ENCODE assay signal across 7 cellular contexts in the genomic region with DNA sequence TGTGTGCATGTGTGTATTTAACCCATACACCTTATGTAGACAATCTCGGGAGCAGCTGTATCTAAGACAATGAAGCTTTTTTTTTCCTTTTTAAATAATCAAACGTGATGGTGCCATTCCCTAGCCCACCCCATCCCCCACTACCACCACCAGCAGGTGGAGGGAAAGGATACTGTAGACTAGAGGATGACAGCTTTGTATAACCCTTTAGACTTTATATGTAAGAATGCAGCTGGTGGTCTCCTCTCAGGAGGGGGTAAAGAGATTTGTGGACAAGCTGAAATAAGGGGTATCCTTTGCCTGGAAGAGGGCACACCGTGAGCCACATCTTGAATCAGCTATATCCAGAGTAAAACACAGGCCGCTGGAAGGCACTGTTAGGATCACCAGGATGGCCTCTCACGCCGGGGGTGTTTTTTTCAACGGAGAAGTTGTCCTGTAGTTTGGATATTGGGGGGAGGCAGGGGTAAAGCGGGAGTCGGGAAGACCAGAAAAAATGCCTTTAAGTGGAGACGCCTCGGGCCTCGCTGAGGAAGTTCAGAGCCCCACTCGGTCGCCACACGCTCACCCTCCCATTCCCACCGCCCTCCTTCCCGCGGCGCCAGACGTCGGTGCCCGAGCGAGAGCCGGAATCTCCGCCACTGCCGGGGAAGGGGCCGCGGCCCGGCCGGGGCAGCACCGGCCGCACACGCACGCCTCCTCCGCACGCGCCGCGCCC. TPM values are rescaled to one million over a fixed set of nuclear protein-coding genes. Genes with fewer than 3 reads are reported as not detected.
DNase-seq lines count a peak whose midpoint lies in the region; TF ChIP-seq lines count a peak whose summit lies in the region.

No MANE protein-coding gene starts in this region.

- peak overlapping the region; percentile 96 for H3K4me3 Mint-ChIP-seq in activated naive CD8-positive, alpha-beta T cell

- peaks cover 0 to 17% (median 2%) of the 10 kb centered on the region in 6 donors for H3K36me3 ChIP-seq in spleen

- TF ChIP-seq POLR2A in spleen (IDR thresholded peaks at IDR 0.05), result no peak

- peak overlapping the region in 7 of 8 donors; percentile 96 to 99 (median 99) for H3K27ac ChIP-seq in spleen

- peak; percentile 49 for DNase-seq in M059J (ENCODE audit: low read depth)
- DNase-seq in spleen, result no peak
- no peak for DNase-seq in GM10248 (ENCODE audit: extremely low spot score)
- DNase-seq in SIG-M5 (lab: John Stamatoyannopoulos, UW), result no peak

- no peaks in the 10 kb centered on the region for H3K27me3 Mint-ChIP-seq in activated naive CD8-positive, alpha-beta T cell

- CTCF ChIA-PET in GM10248 (lab: Yijun Ruan, JAX), result interaction anchor here (1.1 to 1.3 kb wide), 3 partner anchors 9 to 121 kb away, joined by 3 read pairs; no protein-coding TSS in a partner anchor

- H3K9me3 Mint-ChIP-seq in activated naive CD8-positive, alpha-beta T cell (ENCODE audit: low read depth), result no peaks in the 10 kb centered on the region

- H3K27me3 ChIP-seq in spleen (replicated peaks in 1 of 7), result no peaks in the 10 kb centered on the region

- peaks cover 65% of the 10 kb centered on the region for H3K4me1 Mint-ChIP-seq in activated naive CD8-positive, alpha-beta T cell (ENCODE audit: low read depth)

- H3K4me3 ChIP-seq in GM08714 (ENCODE audit: low read length) (peak overlapping the region; percentile 99), iPS-18c (ENCODE audit: insufficient read depth, low read depth, low read length) (peak overlapping the region; percentile 73), spleen (peak overlapping the region; percentile 65 to 92 (median 74))

- H3K4me1 ChIP-seq in spleen, result peaks cover 26 to 72% (median 61%) of the 10 kb centered on the region in 6 donors

- TF ChIP-seq CTCF in spleen (IDR thresholded peaks at IDR 0.05 in 8 of 11, conservative IDR thresholded peaks at IDR 0.05 in 3 of 11) (no peak), GM10248 (IDR thresholded peaks at IDR 0.05; ENCODE audit: control extremely low read depth, extremely low read depth, low read depth, missing control alignments) (no peak)

- peaks cover 16% of the 10 kb centered on the region for H3K36me3 Mint-ChIP-seq in activated naive CD8-positive, alpha-beta T cell

- POLR2A ChIA-PET in GM10248 (lab: Yijun Ruan, JAX), result no interaction called here

- H3K9me3 ChIP-seq in iPS-18c (ENCODE audit: control insufficient read depth, insufficient read depth, low read length) (peaks cover 5% of the 10 kb centered on the region), spleen (peaks cover 0 to 12% (median 0%) of the 10 kb centered on the region in 8 donors)

- H3K27ac Mint-ChIP-seq in activated naive CD8-positive, alpha-beta T cell, result peak overlapping the region; percentile 92

- WGBS in spleen, 5 donors, result 0 to 2% (median 0%) methylated on average over 15 to 39 of the region's 39 CpGs

- intact Hi-C loops in spleen (cut with DNase I; ENCODE audit: low total_unique reads), result loop anchor here (10.0 kb wide), 1 partner anchor 190 kb away; the partner anchor contains the start of gene PPM1L

RNA-seq across cellular contexts. Expression of gene KPNA4, which starts 1.0 kb away (rescaled TPM):
- total RNA-seq in M059J (2014; rRNA removed; shearing (Covaris generic)), result 27.1 and 40.0 TPM in 2 replicates
- 10 to 100 TPM; 34.4 to 50.6 (median 43.9) TPM for total RNA-seq in spleen
- 10 to 100 TPM in 2 of 3 donors, 1 to 10 TPM in 1; 8.3 to 12.6 (median 10.1) TPM for polyA plus RNA-seq in spleen
